13 cellular contexts compared by ENCODE assay signal in genomic region chr16:84216144-84216543, GRCh38. TPM values are rescaled to one million over a fixed set of nuclear protein-coding genes. Genes with fewer than 3 reads are reported as not detected.
"Had no signal": no experiment of that assay in that cellular context is flagged by ENCODE, and none has a peak within 500 bp of the region (broad histone marks: within the 10 kb centered on the region; RNA-seq: fewer than 3 reads in every experiment).

No MANE protein-coding gene starts in this region.

RNA-seq across cellular contexts. Expression of gene KCNG4, which starts 23.7 kb away (rescaled TPM):
- total RNA-seq: activated B cell treated with CpG ODN at 0.5 μM for 24 hours; activated CD4-positive, alpha-beta memory T cell treated with anti-CD3 and anti-CD28 coated beads for 36 hours; activated CD4-positive, alpha-beta memory T cell treated with anti-CD3 and anti-CD28 coated beads, Interleukin-2, amount 10 ng/mL, durations not matched to agents 7 days and 5 days; activated CD4-positive, alpha-beta T cell treated with anti-CD3 and anti-CD28 coated beads for 36 hours; activated CD4-positive, alpha-beta T cell treated with anti-CD3 and anti-CD28 coated beads, Interleukin-2, amount 10 ng/mL, durations not matched to agents 24 days and 14 days; activated CD4-positive, alpha-beta T cell treated with anti-CD3 and anti-CD28 coated beads, Interleukin-2, amount 10 ng/mL, durations not matched to agents 7 days and 5 days; activated CD8-positive, alpha-beta memory T cell treated with anti-CD3 and anti-CD28 coated beads for 36 hours; activated CD8-positive, alpha-beta memory T cell treated with anti-CD3 and anti-CD28 coated beads, Interleukin-2, amount 10 ng/mL, durations not matched to agents 7 days and 5 days; activated CD8-positive, alpha-beta T cell treated with anti-CD3 and anti-CD28 coated beads for 36 hours; activated CD8-positive, alpha-beta T cell treated with anti-CD3 and anti-CD28 coated beads, Interleukin-2, amount 10 ng/mL, durations not matched to agents 7 days and 5 days; T-helper 1 cell treated with Interleukin-12 subunit alpha and Interleukin-12 subunit beta and Interleukin-4 antibody, amounts not matched to agents 30 ng/mL and 1 ng/mL, for 36 hours; T-helper 17 cell; T-helper 2 cell treated with Interferon-gamma antibody and Interleukin-4, amounts not matched to agents 100 ng/mL and 5 ng/mL, for 36 hours had no signal

RNA-seq across cellular contexts. Expression of gene ADAD2, which starts 25.2 kb away (rescaled TPM):
- total RNA-seq: activated B cell treated with CpG ODN at 0.5 μM for 24 hours; activated CD4-positive, alpha-beta memory T cell treated with anti-CD3 and anti-CD28 coated beads, Interleukin-2, amount 10 ng/mL, durations not matched to agents 7 days and 5 days; activated CD4-positive, alpha-beta T cell treated with anti-CD3 and anti-CD28 coated beads, Interleukin-2, amount 10 ng/mL, durations not matched to agents 24 days and 14 days; activated CD4-positive, alpha-beta T cell treated with anti-CD3 and anti-CD28 coated beads, Interleukin-2, amount 10 ng/mL, durations not matched to agents 7 days and 5 days; activated CD8-positive, alpha-beta memory T cell treated with anti-CD3 and anti-CD28 coated beads, Interleukin-2, amount 10 ng/mL, durations not matched to agents 7 days and 5 days; T-helper 1 cell treated with Interleukin-12 subunit alpha and Interleukin-12 subunit beta and Interleukin-4 antibody, amounts not matched to agents 30 ng/mL and 1 ng/mL, for 36 hours; T-helper 17 cell; T-helper 2 cell treated with Interferon-gamma antibody and Interleukin-4, amounts not matched to agents 100 ng/mL and 5 ng/mL, for 36 hours had no signal
